14 cellular contexts compared by ENCODE assay signal in genomic region chr2:238446371-238446770, GRCh38. TPM values are rescaled to one million over a fixed set of nuclear protein-coding genes. Genes with fewer than 3 reads are reported as not detected.
DNase-seq lines count a peak whose midpoint lies in the region; ATAC-seq and TF ChIP-seq lines count a peak whose summit lies in the region.
"Had no signal": no experiment of that assay in that cellular context is flagged by ENCODE, and none has a peak within 500 bp of the region (broad histone marks: within the 10 kb centered on the region; RNA-seq: fewer than 3 reads in every experiment).

No MANE protein-coding gene starts in this region.

- no peak overlapping the region for H3K4me3 Mint-ChIP-seq in activated T-cell treated with anti-CD3 and anti-CD28 coated beads, Interleukin-2, amount 50 U/mL, for 24 hours
- H3K4me3 Mint-ChIP-seq in glutamatergic neuron (ENCODE audit: unreplicated experiment): no peak overlapping the region
- H3K4me3 Mint-ChIP-seq: CD4-positive, CD25-positive, alpha-beta regulatory T cell; H9 had no signal

- TF ChIP-seq CTCF in glutamatergic neuron (IDR thresholded peaks at IDR 0.05; ENCODE audit: partially characterized antibody, unreplicated experiment) (no peak), tibial artery (IDR thresholded peaks at IDR 0.05) (no peak)

- H3K4me1 Mint-ChIP-seq in activated T-cell treated with anti-CD3 and anti-CD28 coated beads, Interleukin-2, amount 50 U/mL, for 24 hours (ENCODE audit: low read depth): peaks cover 16% of the 10 kb centered on the region
- H3K4me1 Mint-ChIP-seq in glutamatergic neuron (ENCODE audit: low read depth, unreplicated experiment): peaks cover 34% of the 10 kb centered on the region

- H3K27me3 Mint-ChIP-seq in activated T-cell treated with anti-CD3 and anti-CD28 coated beads, Interleukin-2, amount 50 U/mL, for 24 hours: no peaks in the 10 kb centered on the region
- H3K27me3 Mint-ChIP-seq in glutamatergic neuron (ENCODE audit: unreplicated experiment): peaks cover 6% of the 10 kb centered on the region
- H3K27me3 Mint-ChIP-seq: CD4-positive, CD25-positive, alpha-beta regulatory T cell had no signal

- no peaks in the 10 kb centered on the region for H3K9me3 ChIP-seq in tibial artery
- H3K9me3 ChIP-seq: BLaER1 treated with 17β-estradiol and CSF1 and Interleukin-3, amounts not matched to agents 10 nM and 100 nM had no signal

- H3K36me3 Mint-ChIP-seq in activated T-cell treated with anti-CD3 and anti-CD28 coated beads, Interleukin-2, amount 50 U/mL, for 24 hours (ENCODE audit: low read depth): peaks cover 96% of the 10 kb centered on the region
- peaks cover 16% of the 10 kb centered on the region for H3K36me3 Mint-ChIP-seq in glutamatergic neuron (ENCODE audit: unreplicated experiment)

- H3K36me3 ChIP-seq in tibial artery: peaks cover 42 to 72% (median 71%) of the 10 kb centered on the region in 3 donors

- no peaks in the 10 kb centered on the region for H3K9me3 Mint-ChIP-seq in activated T-cell treated with anti-CD3 and anti-CD28 coated beads, Interleukin-2, amount 50 U/mL, for 24 hours
- peaks cover 3% of the 10 kb centered on the region for H3K9me3 Mint-ChIP-seq in glutamatergic neuron (ENCODE audit: unreplicated experiment)
- H3K9me3 Mint-ChIP-seq: CD4-positive, CD25-positive, alpha-beta regulatory T cell; H9 had no signal

- H3K27ac Mint-ChIP-seq in activated T-cell treated with anti-CD3 and anti-CD28 coated beads, Interleukin-2, amount 50 U/mL, for 24 hours: peak overlapping the region; percentile 37
- H3K27ac Mint-ChIP-seq in glutamatergic neuron (ENCODE audit: unreplicated experiment): peak overlapping the region; percentile 52

- ATAC-seq in SK-N-SH treated with all-trans-retinoic acid at 6 μM for 48 hours: no peak

- H3K4me3 ChIP-seq in tibial artery: no peak overlapping the region
- H3K4me3 ChIP-seq: BLaER1 treated with 17β-estradiol and CSF1 and Interleukin-3, amounts not matched to agents 10 nM and 100 nM had no signal

- H3K27me3 ChIP-seq in tibial artery: no peaks in the 10 kb centered on the region
- H3K27me3 ChIP-seq: BLaER1 treated with 17β-estradiol and CSF1 and Interleukin-3, amounts not matched to agents 10 nM and 100 nM had no signal

- no peak overlapping the region for H3K27ac ChIP-seq in tibial artery
- H3K27ac ChIP-seq: BLaER1 treated with 17β-estradiol and CSF1 and Interleukin-3, amounts not matched to agents 10 nM and 100 nM had no signal

- intact Hi-C loops in posterior vena cava (cut with DNase I) (loop anchor here (2.0 to 10.0 kb wide), 2 partner anchors 14 to 68 kb away; no protein-coding TSS in a partner anchor), tibial artery (cut with DNase I; ENCODE audit: low total_unique reads) (no loop called here)

- no peak for DNase-seq in activated T-cell treated with anti-CD3 and anti-CD28 coated beads, Interleukin-2, amount 50 U/mL, for 24 hours
- DNase-seq in activated T-cell treated with anti-CD3 and anti-CD28 coated beads for 4 hours (no peak), glutamatergic neuron (no peak), posterior vena cava (ENCODE audit: low spot score) (peak; percentile 29), HuH-7 (ENCODE audit: low spot score) (no peak), tibial artery (no peak)
- DNase-seq: 8988T; CD4-positive, CD25-positive, alpha-beta regulatory T cell; DMS53; GF-D8; GOT3; H9 had no signal

- peaks cover 0 to 6% (median under 1%) of the 10 kb centered on the region in 4 donors for H3K4me1 ChIP-seq in tibial artery

TF ChIP-seq in SK-N-SH treated with all-trans-retinoic acid at 6 μM for 48 hours, 23 proteins besides CTCF, POLR2A, EP300 and RAD21 (continues in another document):
- TF ChIP-seq BACH2 (CRISPR knock-in tag; IDR thresholded peaks at IDR 0.05; ENCODE audit: borderline replicate concordance): no peak
- no peak for TF ChIP-seq ARNTL (CRISPR knock-in tag; IDR thresholded peaks at IDR 0.05; ENCODE audit: borderline replicate concordance, low read depth)
- no peak for TF ChIP-seq TCF4 (CRISPR knock-in tag; IDR thresholded peaks at IDR 0.05; ENCODE audit: borderline replicate concordance)
- no peak for TF ChIP-seq PATZ1 (CRISPR knock-in tag; IDR thresholded peaks at IDR 0.05; ENCODE audit: borderline replicate concordance)
- no peak for TF ChIP-seq CREB5 (CRISPR knock-in tag; IDR thresholded peaks at IDR 0.05; ENCODE audit: low read depth)
- TF ChIP-seq OSR1 (CRISPR knock-in tag; IDR thresholded peaks at IDR 0.05): no peak
- TF ChIP-seq ZNF565 (CRISPR knock-in tag; conservative IDR thresholded peaks at IDR 0.05; ENCODE audit: low read depth): no peak
- no peak for TF ChIP-seq TOX (CRISPR knock-in tag; IDR thresholded peaks at IDR 0.05; ENCODE audit: borderline replicate concordance)
- no peak for TF ChIP-seq POU6F1 (CRISPR knock-in tag; IDR thresholded peaks at IDR 0.05; ENCODE audit: borderline replicate concordance, low read depth)
- no peak for TF ChIP-seq ZC3H10 (CRISPR knock-in tag; IDR thresholded peaks at IDR 0.05)
- TF ChIP-seq CSRNP3 (CRISPR knock-in tag; IDR thresholded peaks at IDR 0.05): no peak

RNA-seq across cellular contexts. Expression of gene ASB1, which starts 19.6 kb away (rescaled TPM):
- total RNA-seq in glutamatergic neuron (ENCODE audit: unreplicated experiment) (36.1 TPM), posterior vena cava (10 to 100 TPM; 36.3 to 39.7 TPM)
